In genomic region chr11:20373568-20374209, GRCh38 we compare ENCODE assay signal across 26 cellular contexts. TPM values are rescaled to one million over a fixed set of nuclear protein-coding genes. Genes with fewer than 3 reads are reported as not detected.
DNase-seq lines count a peak whose midpoint lies in the region; ATAC-seq and TF ChIP-seq lines count a peak whose summit lies in the region.
"Had no signal": no experiment of that assay in that cellular context is flagged by ENCODE, and none has a peak within 500 bp of the region (broad histone marks: within the 10 kb centered on the region; RNA-seq: fewer than 3 reads in every experiment).

No MANE protein-coding gene starts in this region.

- H3K9ac ChIP-seq in PC-3 (ENCODE audit: low read length) = no peak overlapping the region

- DNase-seq in activated naive CD4-positive, alpha-beta T cell (lab: John Stamatoyannopoulos, UW) = no peak
- DNase-seq in PC-3 (peak; percentile 11), osteocyte (ENCODE audit: extremely low spot score, unreplicated experiment) (no peak), ascending aorta (ENCODE audit: low spot score in 2 of 2) (no peak), Calu3 (no peak)
- no peak for DNase-seq in activated T-helper 2 cell treated with anti-CD3 and anti-CD28 coated beads, Interferon-gamma antibody, Interleukin-2, Interleukin-4, amounts not matched to agents 10 μg/mL and 5 μg/mL and 100 μg/mL, durations not matched to agents 14 hours and 24 hours and 36 hours (ENCODE audit: low spot score)
- DNase-seq: CD4-positive, CD25-positive, alpha-beta regulatory T cell; COR-L47; DND-41; NCI-H1092; NCI-H1436; NCI-H187 treated with DMSO at 0.1 percent for 48 hours; NCI-H2107; NCI-H446 treated with DMSO at 0.1 percent for 48 hours; NCI-H526 treated with DMSO at 0.1 percent for 48 hours; NK-92 treated with Interleukin-12 subunit alpha and Interleukin-12 subunit beta, amount 100 ng/mL, for 24 hours; SIG-M5 had no signal

- 0 out of 2 replicates have a peak overlapping the region, but pooled peaks have one; percentile 4 for H3K27ac ChIP-seq in PC-3 (ENCODE audit: low read length)
- no peak overlapping the region for H3K27ac ChIP-seq in ascending aorta
- H3K27ac ChIP-seq: HL-60 had no signal

- 0 out of 2 replicates have a peak overlapping the region, but pooled peaks have one; percentile 2 for H3K4me2 ChIP-seq in PC-3 (ENCODE audit: low read length)
- H3K4me2 ChIP-seq: GM23338 had no signal

- ATAC-seq in PC-3 (peak; percentile 86), GM21528 (IDR thresholded peaks at IDR 0.05; ENCODE audit: low FRiP score, unreplicated experiment) (no peak)
- ATAC-seq: GM23338, HepG2, Panc1 had no signal

- H3K4me1 ChIP-seq in PC-3 (ENCODE audit: insufficient read depth, low read length) (peaks cover 31% of the 10 kb centered on the region), ascending aorta (no peaks in the 10 kb centered on the region)

- H3K36me3 ChIP-seq in PC-3 (ENCODE audit: low read depth, low read length) (peaks cover 11% of the 10 kb centered on the region; the same call in 1 of the 2 replicates), ascending aorta (peaks cover 15 to 19% of the 10 kb centered on the region in 2 donors)
- H3K36me3 ChIP-seq: HAP-1 had no signal

- BruUV-seq in PC-3 (replicated peaks; lab: Mats Ljungman, UMichigan) = no TSS peak
- no TSS peak for BruUV-seq in Calu3 (replicated peaks; lab: Mats Ljungman, UMichigan)

- peaks cover 17% of the 10 kb centered on the region for H3K4me1 Mint-ChIP-seq in activated naive CD4-positive, alpha-beta T cell treated with anti-CD3 and anti-CD28 coated beads, Interleukin-2, amount 50 U/mL, for 24 hours
- peaks cover 22% of the 10 kb centered on the region for H3K4me1 Mint-ChIP-seq in activated T-helper 2 cell treated with anti-CD3 and anti-CD28 coated beads, Interferon-gamma antibody, Interleukin-2, Interleukin-4, amounts not matched to agents 10 μg/mL and 5 μg/mL and 100 μg/mL, durations not matched to agents 14 hours and 24 hours and 36 hours (ENCODE audit: low read depth)
- peaks cover 17% of the 10 kb centered on the region for H3K4me1 Mint-ChIP-seq in osteocyte (ENCODE audit: unreplicated experiment)
- peaks cover 14% of the 10 kb centered on the region for H3K4me1 Mint-ChIP-seq in Calu3 (ENCODE audit: low read depth, unreplicated experiment)

- H3K9me3 ChIP-seq in PC-3 (ENCODE audit: low read length) (no peaks in the 10 kb centered on the region), ascending aorta (no peaks in the 10 kb centered on the region)
- H3K9me3 ChIP-seq: HAP-1 had no signal

- CTCF ChIA-PET in PC-3 (lab: Charles Lee) = no interaction called here
- CTCF ChIA-PET in Calu3 (lab: Charles Lee) = interaction anchor here (0.6 kb wide), 1 partner anchor 238 kb away, joined by 3 read pairs; no protein-coding TSS in a partner anchor

- POLR2A ChIA-PET in PC-3 (lab: Charles Lee; ENCODE audit: unreplicated experiment) = no interaction called here

- H3K9me3 Mint-ChIP-seq in activated naive CD4-positive, alpha-beta T cell treated with anti-CD3 and anti-CD28 coated beads, Interleukin-2, amount 50 U/mL, for 24 hours = no peaks in the 10 kb centered on the region
- H3K9me3 Mint-ChIP-seq in activated T-helper 2 cell treated with anti-CD3 and anti-CD28 coated beads, Interferon-gamma antibody, Interleukin-2, Interleukin-4, amounts not matched to agents 10 μg/mL and 5 μg/mL and 100 μg/mL, durations not matched to agents 14 hours and 24 hours and 36 hours = no peaks in the 10 kb centered on the region
- H3K9me3 Mint-ChIP-seq in osteocyte (ENCODE audit: unreplicated experiment) (no peaks in the 10 kb centered on the region), Calu3 (ENCODE audit: low read depth, unreplicated experiment) (no peaks in the 10 kb centered on the region)
- H3K9me3 Mint-ChIP-seq: CD4-positive, CD25-positive, alpha-beta regulatory T cell; GM23338 had no signal

- H3K4me3 ChIP-seq in PC-3 (ENCODE audit: low read length) (no peak overlapping the region), ascending aorta (no peak overlapping the region)
- H3K4me3 ChIP-seq: GM23338, HAP-1, K562 had no signal

- TF ChIP-seq CTCF in PC-3 (conservative IDR thresholded peaks at IDR 0.05; ENCODE audit: low read depth, low read length) = no peak
- TF ChIP-seq CTCF in osteocyte (IDR thresholded peaks at IDR 0.05) = no peak
- no peak for TF ChIP-seq CTCF in ascending aorta (IDR thresholded peaks at IDR 0.05)
- no peak for TF ChIP-seq CTCF in Calu3 (IDR thresholded peaks at IDR 0.05; ENCODE audit: unreplicated experiment)

- H3K27me3 ChIP-seq in PC-3 (ENCODE audit: low read length) (no peaks in the 10 kb centered on the region), ascending aorta (no peaks in the 10 kb centered on the region)

- peaks cover 21% of the 10 kb centered on the region for H3K79me2 ChIP-seq in PC-3 (ENCODE audit: low read length)

- H3K36me3 Mint-ChIP-seq in activated naive CD4-positive, alpha-beta T cell treated with anti-CD3 and anti-CD28 coated beads, Interleukin-2, amount 50 U/mL, for 24 hours = peaks cover 16% of the 10 kb centered on the region
- peaks cover 58% of the 10 kb centered on the region for H3K36me3 Mint-ChIP-seq in activated T-helper 2 cell treated with anti-CD3 and anti-CD28 coated beads, Interferon-gamma antibody, Interleukin-2, Interleukin-4, amounts not matched to agents 10 μg/mL and 5 μg/mL and 100 μg/mL, durations not matched to agents 14 hours and 24 hours and 36 hours (ENCODE audit: low read depth)
- peaks cover 11% of the 10 kb centered on the region for H3K36me3 Mint-ChIP-seq in osteocyte (ENCODE audit: unreplicated experiment)
- H3K36me3 Mint-ChIP-seq in Calu3 (ENCODE audit: insufficient read depth, unreplicated experiment) = peaks cover 14% of the 10 kb centered on the region

- no peak overlapping the region for H3K4me3 Mint-ChIP-seq in activated naive CD4-positive, alpha-beta T cell treated with anti-CD3 and anti-CD28 coated beads, Interleukin-2, amount 50 U/mL, for 24 hours
- no peak overlapping the region for H3K4me3 Mint-ChIP-seq in activated T-helper 2 cell treated with anti-CD3 and anti-CD28 coated beads, Interferon-gamma antibody, Interleukin-2, Interleukin-4, amounts not matched to agents 10 μg/mL and 5 μg/mL and 100 μg/mL, durations not matched to agents 14 hours and 24 hours and 36 hours (ENCODE audit: low read depth)
- no peak overlapping the region for H3K4me3 Mint-ChIP-seq in osteocyte (ENCODE audit: unreplicated experiment)
- H3K4me3 Mint-ChIP-seq in Calu3 (ENCODE audit: low read depth, unreplicated experiment) = no peak overlapping the region
- H3K4me3 Mint-ChIP-seq: CD4-positive, CD25-positive, alpha-beta regulatory T cell; GM23338 had no signal

- no peaks in the 10 kb centered on the region for H3K9me2 ChIP-seq in PC-3 (replicated peaks; ENCODE audit: low read length)

- no peaks in the 10 kb centered on the region for H3F3A ChIP-seq in PC-3 (ENCODE audit: low read length, unreplicated experiment)

- intact Hi-C loops in PC-3 (cut with micrococcal nuclease) = no loop called here
- intact Hi-C loops in activated T-helper 2 cell treated with anti-CD3 and anti-CD28 coated beads, Interferon-gamma antibody, Interleukin-2, Interleukin-4, amounts not matched to agents 10 μg/mL and 5 μg/mL and 100 μg/mL, durations not matched to agents 14 hours and 24 hours and 36 hours (cut with micrococcal nuclease) = no loop called here
- intact Hi-C loops in ascending aorta (cut with DNase I) = no loop called here
- intact Hi-C loops in Calu3 (cut with micrococcal nuclease; ENCODE audit: unreplicated experiment) = no loop called here

- peak overlapping the region; percentile 27 for H3K27ac Mint-ChIP-seq in activated naive CD4-positive, alpha-beta T cell treated with anti-CD3 and anti-CD28 coated beads, Interleukin-2, amount 50 U/mL, for 24 hours
- H3K27ac Mint-ChIP-seq in activated T-helper 2 cell treated with anti-CD3 and anti-CD28 coated beads, Interferon-gamma antibody, Interleukin-2, Interleukin-4, amounts not matched to agents 10 μg/mL and 5 μg/mL and 100 μg/mL, durations not matched to agents 14 hours and 24 hours and 36 hours = peak overlapping the region; percentile 55
- H3K27ac Mint-ChIP-seq in osteocyte (ENCODE audit: unreplicated experiment) (peak overlapping the region; percentile 0), Calu3 (ENCODE audit: unreplicated experiment) (no peak overlapping the region)
- H3K27ac Mint-ChIP-seq: GM23338 had no signal

- no peaks in the 10 kb centered on the region for H3K27me3 Mint-ChIP-seq in activated naive CD4-positive, alpha-beta T cell treated with anti-CD3 and anti-CD28 coated beads, Interleukin-2, amount 50 U/mL, for 24 hours
- H3K27me3 Mint-ChIP-seq in activated T-helper 2 cell treated with anti-CD3 and anti-CD28 coated beads, Interferon-gamma antibody, Interleukin-2, Interleukin-4, amounts not matched to agents 10 μg/mL and 5 μg/mL and 100 μg/mL, durations not matched to agents 14 hours and 24 hours and 36 hours (ENCODE audit: low read depth) = no peaks in the 10 kb centered on the region
- H3K27me3 Mint-ChIP-seq in osteocyte (ENCODE audit: unreplicated experiment) (no peaks in the 10 kb centered on the region), Calu3 (ENCODE audit: unreplicated experiment) (no peaks in the 10 kb centered on the region)
- H3K27me3 Mint-ChIP-seq: CD4-positive, CD25-positive, alpha-beta regulatory T cell had no signal

- H2AFZ ChIP-seq in PC-3 (ENCODE audit: low read length) = no peak overlapping the region
- H2AFZ ChIP-seq: GM23338 had no signal

- no peaks in the 10 kb centered on the region for H4K20me1 ChIP-seq in PC-3 (ENCODE audit: low read length)

RNA-seq across cellular contexts. Expression of gene HTATIP2, which starts 10.2 kb away (rescaled TPM):
- total RNA-seq in PC-3 (2014; rRNA removed) = 39.7 and 48.3 TPM in 2 replicates
- 62.7 and 63.5 TPM in 2 replicates for total RNA-seq in activated T-helper 2 cell treated with anti-CD3 and anti-CD28 coated beads, Interferon-gamma antibody, Interleukin-2, Interleukin-4, amounts not matched to agents 10 μg/mL and 5 μg/mL and 100 μg/mL, durations not matched to agents 14 hours and 24 hours and 36 hours
- total RNA-seq in osteocyte = 19.9 and 24.2 TPM in 2 replicates
- total RNA-seq in ascending aorta = 34.6 TPM
- 94.7 and 106 TPM in 2 replicates for total RNA-seq in Calu3 (2022)
- total RNA-seq: G401, HepG2 had no signal

RNA-seq across cellular contexts. Expression of gene PRMT3, which starts 13.8 kb away (rescaled TPM):
- total RNA-seq in PC-3 (2014; rRNA removed) (43.7 and 50.3 TPM in 2 replicates), osteocyte (17.7 and 18.9 TPM in 2 replicates), ascending aorta (1.2 TPM), Calu3 (2022) (23.1 and 24.0 TPM in 2 replicates)
- 38.3 and 39.2 TPM in 2 replicates for total RNA-seq in activated T-helper 2 cell treated with anti-CD3 and anti-CD28 coated beads, Interferon-gamma antibody, Interleukin-2, Interleukin-4, amounts not matched to agents 10 μg/mL and 5 μg/mL and 100 μg/mL, durations not matched to agents 14 hours and 24 hours and 36 hours
